Comparison of ENCODE assay signal across 9 cellular contexts in the genomic region with DNA sequence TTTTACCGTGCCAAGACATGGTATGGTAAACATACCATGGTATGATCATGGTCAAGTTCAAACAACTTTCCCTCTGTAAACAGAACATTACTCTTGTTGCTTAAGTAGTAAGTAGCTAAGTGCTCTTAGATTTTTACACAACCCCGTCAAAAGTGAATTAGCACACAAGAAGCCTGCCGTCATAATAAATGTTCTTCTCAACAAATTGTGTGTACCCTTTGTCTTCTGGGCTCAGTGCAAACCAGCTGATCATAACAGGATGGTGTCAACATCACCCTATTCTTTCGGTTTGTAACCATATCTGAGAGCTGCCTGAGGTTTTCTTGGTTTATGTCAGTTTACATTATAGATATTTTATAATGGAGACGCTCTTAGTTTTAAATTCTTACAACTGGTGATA. TPM values are rescaled to one million over a fixed set of nuclear protein-coding genes. Genes with fewer than 3 reads are reported as not detected.
DNase-seq lines count a peak whose midpoint lies in the region; ATAC-seq, FAIRE-seq and TF ChIP-seq lines count a peak whose summit lies in the region.
"Had no signal": no experiment of that assay in that cellular context is flagged by ENCODE, and none has a peak within 500 bp of the region (broad histone marks: within the 10 kb centered on the region; RNA-seq: fewer than 3 reads in every experiment).

No MANE protein-coding gene starts in this region.

- 26% methylated on average over 5 of the region's 5 CpGs for WGBS in A549 (ENCODE audit: missing lambda C conversion rate)

- intact Hi-C loops in lower lobe of right lung (cut with DNase I) = no loop called here

- TF ChIP-seq RAD21 in A549 (conservative IDR thresholded peaks at IDR 0.05 in 1 of 2, IDR thresholded peaks at IDR 0.05 in 1 of 2) = no peak

- CTCF ChIA-PET in A549 (lab: Yijun Ruan, JAX) = interaction anchor here (0.6 to 3.9 kb wide), 24 partner anchors 8 to 993 kb away, joined by 3 to 16 read pairs (median 3); no protein-coding TSS in a partner anchor
- CTCF ChIA-PET in CD8-positive, alpha-beta memory T cell (lab: Charles Lee) = interaction anchor here (0.8 to 2.2 kb wide), 6 partner anchors 15 to 253 kb away, joined by 3 to 12 read pairs (median 4); no protein-coding TSS in a partner anchor

- TF ChIP-seq CTCF in A549 (IDR thresholded peaks at IDR 0.05) = no peak
- TF ChIP-seq CTCF in astrocyte (IDR thresholded peaks at IDR 0.05; ENCODE audit: insufficient read depth, low read depth, low read length) = no peak
- no peak for TF ChIP-seq CTCF in lower lobe of right lung (IDR thresholded peaks at IDR 0.05)
- TF ChIP-seq CTCF in brain microvascular endothelial cell (IDR thresholded peaks at IDR 0.05; ENCODE audit: low read depth, low read length, missing control alignments) = no peak

- peak overlapping the region; percentile 91 for H3K4me2 ChIP-seq in A549
- peak overlapping the region; percentile 78 for H3K4me2 ChIP-seq in astrocyte (ENCODE audit: low read length)

- H3K27ac ChIP-seq in A549 (peak overlapping the region in 1 of 2 experiments; percentile 53; a peak in 1 of 6 replicates), astrocyte (ENCODE audit: low read depth, low read length) (no peak overlapping the region), lower lobe of right lung (no peak overlapping the region), brain microvascular endothelial cell (no peak overlapping the region)
- H3K27ac ChIP-seq in CD8-positive, alpha-beta memory T cell (ENCODE audit: low read depth, low read length) = no peak overlapping the region

- TF ChIP-seq POLR2A in A549 (IDR thresholded peaks at IDR 0.05; ENCODE audit: low read length) = no peak

- no peak for DNase-seq in A549 (ENCODE audit: low read depth in 1 of 2, low spot score in 1 of 2)
- no peak for DNase-seq in CD8-positive, alpha-beta memory T cell
- DNase-seq in astrocyte (ENCODE audit: low read depth) = no peak
- DNase-seq in lower lobe of right lung = no peak
- DNase-seq in GM19238 (ENCODE audit: insufficient read length, low spot score) = no peak
- no peak for DNase-seq in mesenteric fat pad (ENCODE audit: low spot score)
- no peak for DNase-seq in brain microvascular endothelial cell
- DNase-seq: NCI-H2171 treated with DMSO at 0.1 percent for 48 hours had no signal

- FAIRE-seq in A549 (lab: Jason Lieb, UNC) = peak; percentile 18
- FAIRE-seq in astrocyte (lab: Jason Lieb, UNC) = no peak

- H3K79me2 ChIP-seq in astrocyte (ENCODE audit: insufficient read depth, low read length) = no peaks in the 10 kb centered on the region

- H4K20me1 ChIP-seq in astrocyte (ENCODE audit: insufficient read depth, low read length) = no peaks in the 10 kb centered on the region

- peak overlapping the region in 3 of 8 donors; percentile 26 to 79 (median 29) for H3K27ac Mint-ChIP-seq in CD8-positive, alpha-beta memory T cell
- no peak overlapping the region for H3K27ac Mint-ChIP-seq in astrocyte (ENCODE audit: unreplicated experiment)

- POLR2A ChIA-PET in A549 (lab: Yijun Ruan, JAX) = no interaction called here
- POLR2A ChIA-PET in CD8-positive, alpha-beta memory T cell (lab: Charles Lee) = no interaction called here

- H3K36me3 Mint-ChIP-seq in CD8-positive, alpha-beta memory T cell = peaks cover 0 to 5% (median 0%) of the 10 kb centered on the region in 3 donors
- H3K36me3 Mint-ChIP-seq in astrocyte (ENCODE audit: low read depth, unreplicated experiment) = no peaks in the 10 kb centered on the region

- peaks cover 18 to 23% (median 18%) of the 10 kb centered on the region in 3 donors for H3K4me1 Mint-ChIP-seq in CD8-positive, alpha-beta memory T cell
- H3K4me1 Mint-ChIP-seq in astrocyte (ENCODE audit: low read depth, unreplicated experiment) = no peaks in the 10 kb centered on the region

- H3K4me3 ChIP-seq in A549 (peak overlapping the region; percentile 45), astrocyte (ENCODE audit: insufficient read depth, low read depth, low read length) (no peak overlapping the region), lower lobe of right lung (peak overlapping the region; percentile 29), brain microvascular endothelial cell (ENCODE audit: low read depth, low read length) (no peak overlapping the region)
- no peak overlapping the region for H3K4me3 ChIP-seq in CD8-positive, alpha-beta memory T cell (ENCODE audit: low read length)

- ATAC-seq in A549 = no peak
- ATAC-seq in lower lobe of right lung = peak in 1 of 2 donors; percentile 68
- ATAC-seq in GM19023 (IDR thresholded peaks at IDR 0.05; ENCODE audit: unreplicated experiment) = no peak

- in situ Hi-C loops in brain microvascular endothelial cell (cut with HindIII; ENCODE audit: low pct_ligation_motif_present, low sequenced_read_pairs) = no loop called here

- H3K9me3 Mint-ChIP-seq in CD8-positive, alpha-beta memory T cell = no peaks in the 10 kb centered on the region
- H3K9me3 Mint-ChIP-seq in astrocyte (ENCODE audit: unreplicated experiment) = no peaks in the 10 kb centered on the region

- TF ChIP-seq EP300 in A549 (IDR thresholded peaks at IDR 0.05) = no peak

- no peak overlapping the region for H3K9ac ChIP-seq in astrocyte (ENCODE audit: low read length)

- H2AFZ ChIP-seq in astrocyte (ENCODE audit: low read depth, low read length) = no peak overlapping the region

- peak overlapping the region; percentile 16 to 79 (median 68) for H3K4me3 Mint-ChIP-seq in CD8-positive, alpha-beta memory T cell
- H3K4me3 Mint-ChIP-seq in astrocyte (ENCODE audit: unreplicated experiment) = no peak overlapping the region

- no peaks in the 10 kb centered on the region for H3K36me3 ChIP-seq in CD8-positive, alpha-beta memory T cell (ENCODE audit: insufficient read depth, low read length)
- H3K36me3 ChIP-seq in astrocyte (ENCODE audit: insufficient read depth, low read length) (no peaks in the 10 kb centered on the region), lower lobe of right lung (no peaks in the 10 kb centered on the region), brain microvascular endothelial cell (replicated peaks) (no peaks in the 10 kb centered on the region)

- peaks cover 0 to 2% of the 10 kb centered on the region in 2 donors for H3K27me3 Mint-ChIP-seq in CD8-positive, alpha-beta memory T cell
- H3K27me3 Mint-ChIP-seq in astrocyte (ENCODE audit: low read depth, unreplicated experiment) = no peaks in the 10 kb centered on the region

- H3K9me3 ChIP-seq in A549 (no peaks in the 10 kb centered on the region), astrocyte (ENCODE audit: insufficient read depth, low read depth, low read length) (no peaks in the 10 kb centered on the region), lower lobe of right lung (no peaks in the 10 kb centered on the region)
- H3K9me3 ChIP-seq in CD8-positive, alpha-beta memory T cell (ENCODE audit: low read length) = no peaks in the 10 kb centered on the region

- no peaks in the 10 kb centered on the region for H3K27me3 ChIP-seq in CD8-positive, alpha-beta memory T cell (ENCODE audit: insufficient read depth, low read length, poor library complexity, severe bottlenecking)
- H3K27me3 ChIP-seq in astrocyte (ENCODE audit: insufficient read depth, low read length) (no peaks in the 10 kb centered on the region), lower lobe of right lung (ENCODE audit: low read depth) (no peaks in the 10 kb centered on the region), brain microvascular endothelial cell (replicated peaks) (no peaks in the 10 kb centered on the region)

- peaks cover 6% of the 10 kb centered on the region; the same call in 1 of the 3 replicates for H3K4me1 ChIP-seq in A549
- peaks cover 12% of the 10 kb centered on the region for H3K4me1 ChIP-seq in CD8-positive, alpha-beta memory T cell (ENCODE audit: insufficient read depth, low read length)
- no peaks in the 10 kb centered on the region for H3K4me1 ChIP-seq in astrocyte (ENCODE audit: insufficient read depth, low read length)
- H3K4me1 ChIP-seq in lower lobe of right lung = no peaks in the 10 kb centered on the region

TF ChIP-seq in A549, 52 proteins besides CTCF, POLR2A, EP300 and RAD21:
- no peak for TF ChIP-seq ESRRA (IDR thresholded peaks at IDR 0.05; ENCODE audit: borderline replicate concordance, low read length)
- TF ChIP-seq ZC3H11A (IDR thresholded peaks at IDR 0.05) = no peak
- no peak for TF ChIP-seq ZSCAN20 (CRISPR knock-in tag; IDR thresholded peaks at IDR 0.05)
- no peak for TF ChIP-seq HEYL (CRISPR knock-in tag; IDR thresholded peaks at IDR 0.05)
- TF ChIP-seq NFE2L2 (conservative IDR thresholded peaks at IDR 0.05; ENCODE audit: low read length) = no peak

RNA-seq across cellular contexts. Expression of a gene that starts 28.8 kb away (rescaled TPM):
- polyA plus RNA-seq in A549 (2011; rRNA removed) (46.9 and 51.7 TPM in 2 replicates), A549 (2017; fragmentation: RNase III; extraction: RNeasy Plus Mini Kit Qiagen cat#74134 plus additional on column Dnase treatment) (32.3 to 36.4 TPM (median 32.4 TPM) in 3 replicates)
- 24.0 and 25.8 TPM in 2 replicates for polyA plus RNA-seq in A549 (2012; cell fraction: cytosol; rRNA removed)
- polyA plus RNA-seq in A549 (2012; cell fraction: nucleus; rRNA removed) = 49.9 and 70.1 TPM in 2 replicates
- polyA minus RNA-seq in A549 (2011; rRNA and poly(A)+ RNA removed) = 25.1 and 26.9 TPM in 2 replicates
- 10 to 100 TPM; 34.6 to 37.5 TPM for total RNA-seq in CD8-positive, alpha-beta memory T cell
- polyA plus RNA-seq in CD8-positive, alpha-beta memory T cell = 80.4 TPM
- total RNA-seq in astrocyte (24.8 and 29.2 TPM in 2 replicates), lower lobe of right lung (34.9 TPM), mesenteric fat pad (29.9 TPM)

Comparison
In these comparisons a context has a peak if more than half of its experiments do, and no peak if none do; other contexts are left out.
1. H3K4me3 ChIP-seq: peak in A549 (single experiment) and lower lobe of right lung (single experiment); none in CD8-positive, alpha-beta memory T cell (single experiment), astrocyte (single experiment) and brain microvascular endothelial cell (single experiment).